Comparison of ENCODE assay signal across 1 cellular context in the genomic region with DNA sequence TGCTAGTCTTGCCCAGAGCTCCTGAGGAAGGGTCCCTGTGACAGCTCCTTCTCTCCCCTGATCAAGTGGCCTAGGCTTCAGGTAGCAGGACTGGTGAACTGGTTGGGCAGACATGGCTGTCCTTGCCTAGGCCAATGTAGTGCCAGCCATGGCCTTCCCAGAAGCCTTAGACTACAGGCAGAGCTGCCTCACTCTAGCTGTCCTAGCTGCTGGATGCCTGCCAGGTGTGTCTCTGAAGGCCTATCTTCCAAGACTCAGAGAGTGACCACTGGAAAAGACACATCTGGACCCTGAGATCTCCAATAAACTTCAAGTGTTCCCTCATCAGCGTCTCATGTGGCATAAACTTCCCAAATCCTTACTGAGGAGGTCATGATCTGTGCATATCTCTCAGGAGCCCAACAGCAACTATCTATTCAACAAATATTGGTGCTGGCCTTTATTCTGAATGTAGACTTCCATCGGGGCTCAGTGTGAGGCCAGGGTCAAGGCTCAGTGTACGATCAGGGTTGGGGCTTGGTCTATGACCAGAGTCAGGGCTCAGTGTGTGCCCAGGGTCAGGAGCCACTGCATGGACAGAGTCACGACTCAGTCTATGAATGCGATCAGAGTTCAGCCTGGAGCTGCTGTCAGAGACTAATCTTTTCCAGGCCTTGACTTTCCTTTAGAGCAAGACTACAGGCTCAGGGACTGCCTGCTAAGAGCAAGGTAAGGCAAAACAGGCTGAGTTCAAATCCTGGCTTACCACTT.
TF ChIP-seq lines count a peak whose summit lies in the region.

No MANE protein-coding gene starts in this region.

TF ChIP-seq in HepG2, 621 proteins besides CTCF, POLR2A, EP300 and RAD21:
- TF ChIP-seq ONECUT2 (CRISPR knock-in tag; IDR thresholded peaks at IDR 0.05) (no peak), LCORL (IDR thresholded peaks at IDR 0.05) (no peak), LCORL (CRISPR knock-in tag; IDR thresholded peaks at IDR 0.05) (peak; percentile 41; the same call in 1 of the 2 replicates), PITX1 (CRISPR knock-in tag; IDR thresholded peaks at IDR 0.05) (peak; percentile 20; the same call in 1 of the 2 replicates), TARDBP (CRISPR knock-in tag; IDR thresholded peaks at IDR 0.05) (peak; percentile 34; the same call in 1 of the 2 replicates), RXRB (CRISPR knock-in tag; IDR thresholded peaks at IDR 0.05; ENCODE audit: borderline replicate concordance) (peak; percentile 35; the same call in 1 of the 2 replicates), RARA (CRISPR knock-in tag; IDR thresholded peaks at IDR 0.05) (peak; percentile 64), ZNF549 (CRISPR knock-in tag; IDR thresholded peaks at IDR 0.05) (peak; percentile 94), MED1 (CRISPR knock-in tag; IDR thresholded peaks at IDR 0.05) (0 out of 2 replicates have a peak, but pooled peaks have one; percentile 25), ZMYM2 (CRISPR knock-in tag; IDR thresholded peaks at IDR 0.05) (0 out of 2 replicates have a peak, but pooled peaks have one; percentile 19), ZNF260 (CRISPR knock-in tag; IDR thresholded peaks at IDR 0.05; ENCODE audit: borderline replicate concordance, low read depth) (no peak), HNF4A (CRISPR knock-in tag; IDR thresholded peaks at IDR 0.05) (0 out of 2 replicates have a peak, but pooled peaks have one; percentile 30), ZBTB20 (CRISPR knock-in tag; IDR thresholded peaks at IDR 0.05; ENCODE audit: borderline replicate concordance, low read depth) (peak; percentile 24; the same call in 1 of the 2 replicates), ZNF501 (CRISPR knock-in tag; IDR thresholded peaks at IDR 0.05) (0 out of 2 replicates have a peak, but pooled peaks have one; percentile 34), ZNF83 (CRISPR knock-in tag; IDR thresholded peaks at IDR 0.05; ENCODE audit: borderline replicate concordance) (no peak), ELF1 (CRISPR knock-in tag; IDR thresholded peaks at IDR 0.05) (no peak), SALL1 (CRISPR knock-in tag; IDR thresholded peaks at IDR 0.05) (peak; percentile 52), ZNF441 (CRISPR knock-in tag; IDR thresholded peaks at IDR 0.05; ENCODE audit: borderline replicate concordance) (peak; percentile 40; the same call in 1 of the 2 replicates), ZNF510 (CRISPR knock-in tag; IDR thresholded peaks at IDR 0.05; ENCODE audit: low read depth) (no peak)
- TF ChIP-seq, protein P1, sequence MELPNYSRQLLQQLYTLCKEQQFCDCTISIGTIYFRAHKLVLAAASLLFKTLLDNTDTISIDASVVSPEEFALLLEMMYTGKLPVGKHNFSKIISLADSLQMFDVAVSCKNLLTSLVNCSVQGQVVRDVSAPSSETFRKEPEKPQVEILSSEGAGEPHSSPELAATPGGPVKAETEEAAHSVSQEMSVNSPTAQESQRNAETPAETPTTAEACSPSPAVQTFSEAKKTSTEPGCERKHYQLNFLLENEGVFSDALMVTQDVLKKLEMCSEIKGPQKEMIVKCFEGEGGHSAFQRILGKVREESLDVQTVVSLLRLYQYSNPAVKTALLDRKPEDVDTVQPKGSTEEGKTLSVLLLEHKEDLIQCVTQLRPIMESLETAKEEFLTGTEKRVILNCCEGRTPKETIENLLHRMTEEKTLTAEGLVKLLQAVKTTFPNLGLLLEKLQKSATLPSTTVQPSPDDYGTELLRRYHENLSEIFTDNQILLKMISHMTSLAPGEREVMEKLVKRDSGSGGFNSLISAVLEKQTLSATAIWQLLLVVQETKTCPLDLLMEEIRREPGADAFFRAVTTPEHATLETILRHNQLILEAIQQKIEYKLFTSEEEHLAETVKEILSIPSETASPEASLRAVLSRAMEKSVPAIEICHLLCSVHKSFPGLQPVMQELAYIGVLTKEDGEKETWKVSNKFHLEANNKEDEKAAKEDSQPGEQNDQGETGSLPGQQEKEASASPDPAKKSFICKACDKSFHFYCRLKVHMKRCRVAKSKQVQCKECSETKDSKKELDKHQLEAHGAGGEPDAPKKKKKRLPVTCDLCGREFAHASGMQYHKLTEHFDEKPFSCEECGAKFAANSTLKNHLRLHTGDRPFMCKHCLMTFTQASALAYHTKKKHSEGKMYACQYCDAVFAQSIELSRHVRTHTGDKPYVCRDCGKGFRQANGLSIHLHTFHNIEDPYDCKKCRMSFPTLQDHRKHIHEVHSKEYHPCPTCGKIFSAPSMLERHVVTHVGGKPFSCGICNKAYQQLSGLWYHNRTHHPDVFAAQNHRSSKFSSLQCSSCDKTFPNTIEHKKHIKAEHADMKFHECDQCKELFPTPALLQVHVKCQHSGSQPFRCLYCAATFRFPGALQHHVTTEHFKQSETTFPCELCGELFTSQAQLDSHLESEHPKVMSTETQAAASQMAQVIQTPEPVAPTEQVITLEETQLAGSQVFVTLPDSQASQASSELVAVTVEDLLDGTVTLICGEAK (IDR thresholded peaks at IDR 0.05): no peak
- TF ChIP-seq, protein P1 (CRISPR knock-in tag; IDR thresholded peaks at IDR 0.05): 0 out of 2 replicates have a peak, but pooled peaks have one; percentile 14
- TF ChIP-seq, protein P2, sequence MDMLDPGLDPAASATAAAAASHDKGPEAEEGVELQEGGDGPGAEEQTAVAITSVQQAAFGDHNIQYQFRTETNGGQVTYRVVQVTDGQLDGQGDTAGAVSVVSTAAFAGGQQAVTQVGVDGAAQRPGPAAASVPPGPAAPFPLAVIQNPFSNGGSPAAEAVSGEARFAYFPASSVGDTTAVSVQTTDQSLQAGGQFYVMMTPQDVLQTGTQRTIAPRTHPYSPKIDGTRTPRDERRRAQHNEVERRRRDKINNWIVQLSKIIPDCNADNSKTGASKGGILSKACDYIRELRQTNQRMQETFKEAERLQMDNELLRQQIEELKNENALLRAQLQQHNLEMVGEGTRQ (IDR thresholded peaks at IDR 0.05; ENCODE audit: low read depth, low read length): no peak
- TF ChIP-seq, protein P2 (CRISPR knock-in tag; IDR thresholded peaks at IDR 0.05; ENCODE audit: borderline replicate concordance): no peak
- TF ChIP-seq, protein P3, sequence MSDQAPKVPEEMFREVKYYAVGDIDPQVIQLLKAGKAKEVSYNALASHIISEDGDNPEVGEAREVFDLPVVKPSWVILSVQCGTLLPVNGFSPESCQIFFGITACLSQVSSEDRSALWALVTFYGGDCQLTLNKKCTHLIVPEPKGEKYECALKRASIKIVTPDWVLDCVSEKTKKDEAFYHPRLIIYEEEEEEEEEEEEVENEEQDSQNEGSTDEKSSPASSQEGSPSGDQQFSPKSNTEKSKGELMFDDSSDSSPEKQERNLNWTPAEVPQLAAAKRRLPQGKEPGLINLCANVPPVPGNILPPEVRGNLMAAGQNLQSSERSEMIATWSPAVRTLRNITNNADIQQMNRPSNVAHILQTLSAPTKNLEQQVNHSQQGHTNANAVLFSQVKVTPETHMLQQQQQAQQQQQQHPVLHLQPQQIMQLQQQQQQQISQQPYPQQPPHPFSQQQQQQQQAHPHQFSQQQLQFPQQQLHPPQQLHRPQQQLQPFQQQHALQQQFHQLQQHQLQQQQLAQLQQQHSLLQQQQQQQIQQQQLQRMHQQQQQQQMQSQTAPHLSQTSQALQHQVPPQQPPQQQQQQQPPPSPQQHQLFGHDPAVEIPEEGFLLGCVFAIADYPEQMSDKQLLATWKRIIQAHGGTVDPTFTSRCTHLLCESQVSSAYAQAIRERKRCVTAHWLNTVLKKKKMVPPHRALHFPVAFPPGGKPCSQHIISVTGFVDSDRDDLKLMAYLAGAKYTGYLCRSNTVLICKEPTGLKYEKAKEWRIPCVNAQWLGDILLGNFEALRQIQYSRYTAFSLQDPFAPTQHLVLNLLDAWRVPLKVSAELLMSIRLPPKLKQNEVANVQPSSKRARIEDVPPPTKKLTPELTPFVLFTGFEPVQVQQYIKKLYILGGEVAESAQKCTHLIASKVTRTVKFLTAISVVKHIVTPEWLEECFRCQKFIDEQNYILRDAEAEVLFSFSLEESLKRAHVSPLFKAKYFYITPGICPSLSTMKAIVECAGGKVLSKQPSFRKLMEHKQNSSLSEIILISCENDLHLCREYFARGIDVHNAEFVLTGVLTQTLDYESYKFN (CRISPR knock-in tag; conservative IDR thresholded peaks at IDR 0.05): peak; percentile 51
TF ChIP-seq in HepG2: peak in this region for 15.
